13 cellular contexts compared by ENCODE assay signal in the genomic region with DNA sequence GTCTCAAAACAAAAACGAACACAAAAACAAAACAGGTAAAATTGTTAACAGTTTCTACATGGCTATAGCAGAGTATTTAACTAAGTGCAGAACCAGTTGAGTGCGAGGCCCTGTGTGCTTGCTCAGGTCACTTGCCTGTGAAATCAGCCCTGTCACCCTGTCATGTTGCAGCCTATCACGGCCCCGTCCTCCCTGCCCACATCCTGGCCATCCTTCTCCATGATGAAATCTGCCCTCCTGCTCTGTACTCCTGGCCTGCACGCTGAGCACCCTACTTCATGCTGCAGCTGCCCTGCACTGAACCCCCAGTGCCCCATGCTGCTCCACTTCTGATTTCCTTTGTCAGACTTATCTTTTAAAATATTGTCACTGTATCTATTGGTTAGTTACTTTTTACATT.
"Had no signal": no experiment of that assay in that cellular context is flagged by ENCODE, and none has a peak within 500 bp of the region (broad histone marks: within the 10 kb centered on the region; RNA-seq: fewer than 3 reads in every experiment).

No MANE protein-coding gene starts in this region.

- H3K27me3 ChIP-seq: gastroesophageal sphincter had no signal

- H3K4me3 ChIP-seq: gastroesophageal sphincter had no signal

- ATAC-seq: effector memory CD8-positive, alpha-beta T cell; gastroesophageal sphincter; left ventricle myocardium superior; WTC11 had no signal

- H3K36me3 ChIP-seq: gastroesophageal sphincter had no signal

- H3K9me3 ChIP-seq: gastroesophageal sphincter had no signal

- H3K4me3 Mint-ChIP-seq: activated naive CD4-positive, alpha-beta T cell treated with anti-CD3 and anti-CD28 coated beads, Interleukin-2, amount 50 U/mL, for 24 hours; central memory CD8-positive, alpha-beta T cell; effector memory CD8-positive, alpha-beta T cell; neural crest cell; WTC11 had no signal

- H3K27ac Mint-ChIP-seq: activated naive CD4-positive, alpha-beta T cell treated with anti-CD3 and anti-CD28 coated beads, Interleukin-2, amount 50 U/mL, for 24 hours; WTC11 had no signal

- H3K9me3 Mint-ChIP-seq: activated naive CD4-positive, alpha-beta T cell treated with anti-CD3 and anti-CD28 coated beads, Interleukin-2, amount 50 U/mL, for 24 hours; central memory CD8-positive, alpha-beta T cell; effector memory CD8-positive, alpha-beta T cell; neural crest cell; WTC11 had no signal

- H3K4me1 Mint-ChIP-seq: activated naive CD4-positive, alpha-beta T cell treated with anti-CD3 and anti-CD28 coated beads, Interleukin-2, amount 50 U/mL, for 24 hours had no signal

- H3K36me3 Mint-ChIP-seq: WTC11 had no signal

- H3K27me3 Mint-ChIP-seq: activated naive CD4-positive, alpha-beta T cell treated with anti-CD3 and anti-CD28 coated beads, Interleukin-2, amount 50 U/mL, for 24 hours; central memory CD8-positive, alpha-beta T cell; effector memory CD8-positive, alpha-beta T cell had no signal

- H3K27ac ChIP-seq: epithelial cell of prostate, gastroesophageal sphincter had no signal

- DNase-seq: activated CD4-positive, alpha-beta T cell treated with anti-CD3 and anti-CD28 coated beads, Interleukin-2, amount 50 U/mL, for 1 hour; activated effector memory CD4-positive, alpha-beta T cell treated with Interleukin-2 at 50 U/mL for 16 hours; activated T-cell treated with anti-CD3 and anti-CD28 coated beads, Interleukin-2, amount 50 U/mL, for 1 hour; effector memory CD8-positive, alpha-beta T cell; left ventricle myocardium superior; stimulated activated CD4-positive, alpha-beta T cell treated with anti-CD3 and anti-CD28 coated beads, Interleukin-15, amount 100 ng/mL, for 24 hours; stimulated activated CD4-positive, alpha-beta T cell treated with anti-CD3 and anti-CD28 coated beads, Interleukin-4, amount 100 ng/mL, for 24 hours had no signal
